23 cellular contexts compared by ENCODE assay signal in the genomic region with DNA sequence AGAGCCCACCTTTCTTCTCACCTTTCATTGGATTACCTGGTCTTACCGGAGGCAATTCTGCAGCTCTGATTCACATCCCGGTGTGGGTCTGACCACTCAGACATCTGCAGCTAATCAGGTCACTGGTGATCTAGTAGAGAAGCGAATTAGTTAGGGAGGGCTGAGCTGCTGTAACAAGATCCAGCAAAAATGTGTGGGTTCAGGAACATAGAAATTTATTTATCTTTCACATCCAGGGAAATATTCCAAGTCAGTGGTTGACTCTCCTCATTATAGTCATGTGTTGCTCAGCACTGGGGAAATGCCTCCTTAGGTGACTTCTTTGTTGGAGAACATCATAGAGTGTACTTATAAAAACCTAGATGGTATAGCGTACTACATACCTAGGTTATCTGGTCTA.
"Had no signal": no experiment of that assay in that cellular context is flagged by ENCODE, and none has a peak within 500 bp of the region (broad histone marks: within the 10 kb centered on the region; RNA-seq: fewer than 3 reads in every experiment).

No MANE protein-coding gene starts in this region.

- DNase-seq: activated B cell treated with CpG ODN at 0.5 μM for 24 hours; activated CD4-positive, alpha-beta T cell treated with anti-CD3 and anti-CD28 coated beads for 1 hour; activated CD4-positive, alpha-beta T cell treated with anti-CD3 and anti-CD28 coated beads, Interleukin-2, amount 10 ng/mL, durations not matched to agents 24 days and 14 days; activated CD4-positive, alpha-beta T cell treated with anti-CD3 and anti-CD28 coated beads, Interleukin-2, amount 50 U/mL, for 48 hours; activated CD8-positive, alpha-beta memory T cell treated with anti-CD3 and anti-CD28 coated beads, Interleukin-2, amount 10 ng/mL, durations not matched to agents 7 days and 5 days; activated effector memory CD4-positive, alpha-beta T cell treated with anti-CD3 and anti-CD28 coated beads, Interleukin-2, amount 50 U/mL, for 16 hours; activated naive CD4-positive, alpha-beta T cell treated with Interleukin-2 at 50 U/mL for 16 hours; activated naive CD8-positive, alpha-beta T cell treated with anti-CD3 and anti-CD28 coated beads for 36 hours; activated T-cell treated with anti-CD3 and anti-CD28 coated beads, Interleukin-2, amount 50 U/mL, for 4 hours; aorta; caudate nucleus; Karpas-422; NCI-H1048; NCI-H146; NCI-H187 treated with DMSO at 0.1 percent for 48 hours; NCI-H2081 treated with DMSO at 0.1 percent for 48 hours; NCI-H226; NCI-H526; NCI-H774; SIG-M5; T-helper 17 cell; T-helper 9 cell had no signal

- H3K27ac Mint-ChIP-seq: activated B cell treated with CpG ODN at 0.5 μM for 24 hours; activated CD4-positive, alpha-beta T cell treated with anti-CD3 and anti-CD28 coated beads, Interleukin-2, amount 10 ng/mL, durations not matched to agents 24 days and 14 days; activated CD8-positive, alpha-beta memory T cell treated with anti-CD3 and anti-CD28 coated beads, Interleukin-2, amount 10 ng/mL, durations not matched to agents 7 days and 5 days; activated naive CD8-positive, alpha-beta T cell treated with anti-CD3 and anti-CD28 coated beads for 36 hours; T-helper 17 cell had no signal

- H3K4me3 ChIP-seq: K562 had no signal

- H3K27me3 Mint-ChIP-seq: activated B cell treated with CpG ODN at 0.5 μM for 24 hours; activated CD8-positive, alpha-beta memory T cell treated with anti-CD3 and anti-CD28 coated beads, Interleukin-2, amount 10 ng/mL, durations not matched to agents 7 days and 5 days; activated naive CD8-positive, alpha-beta T cell treated with anti-CD3 and anti-CD28 coated beads for 36 hours; T-helper 17 cell had no signal

- H3K4me1 Mint-ChIP-seq: activated B cell treated with CpG ODN at 0.5 μM for 24 hours; activated CD4-positive, alpha-beta T cell treated with anti-CD3 and anti-CD28 coated beads, Interleukin-2, amount 10 ng/mL, durations not matched to agents 24 days and 14 days; activated CD8-positive, alpha-beta memory T cell treated with anti-CD3 and anti-CD28 coated beads, Interleukin-2, amount 10 ng/mL, durations not matched to agents 7 days and 5 days; activated naive CD8-positive, alpha-beta T cell treated with anti-CD3 and anti-CD28 coated beads for 36 hours; T-helper 17 cell had no signal

- H3K36me3 Mint-ChIP-seq: activated CD8-positive, alpha-beta memory T cell treated with anti-CD3 and anti-CD28 coated beads, Interleukin-2, amount 10 ng/mL, durations not matched to agents 7 days and 5 days; activated naive CD8-positive, alpha-beta T cell treated with anti-CD3 and anti-CD28 coated beads for 36 hours had no signal

- H3K4me3 Mint-ChIP-seq: activated B cell treated with CpG ODN at 0.5 μM for 24 hours; activated CD4-positive, alpha-beta T cell treated with anti-CD3 and anti-CD28 coated beads, Interleukin-2, amount 10 ng/mL, durations not matched to agents 24 days and 14 days; activated CD8-positive, alpha-beta memory T cell treated with anti-CD3 and anti-CD28 coated beads, Interleukin-2, amount 10 ng/mL, durations not matched to agents 7 days and 5 days; activated naive CD8-positive, alpha-beta T cell treated with anti-CD3 and anti-CD28 coated beads for 36 hours; activated T-cell treated with anti-CD3 and anti-CD28 coated beads, Interleukin-2, amount 50 U/mL, for 4 hours; T-helper 17 cell had no signal

- H3K9me3 Mint-ChIP-seq: activated B cell treated with CpG ODN at 0.5 μM for 24 hours; activated CD4-positive, alpha-beta T cell treated with anti-CD3 and anti-CD28 coated beads, Interleukin-2, amount 10 ng/mL, durations not matched to agents 24 days and 14 days; activated naive CD8-positive, alpha-beta T cell treated with anti-CD3 and anti-CD28 coated beads for 36 hours; activated T-cell treated with anti-CD3 and anti-CD28 coated beads, Interleukin-2, amount 50 U/mL, for 4 hours had no signal
